ENCODE assay signal across 17 cellular contexts in the genomic region with DNA sequence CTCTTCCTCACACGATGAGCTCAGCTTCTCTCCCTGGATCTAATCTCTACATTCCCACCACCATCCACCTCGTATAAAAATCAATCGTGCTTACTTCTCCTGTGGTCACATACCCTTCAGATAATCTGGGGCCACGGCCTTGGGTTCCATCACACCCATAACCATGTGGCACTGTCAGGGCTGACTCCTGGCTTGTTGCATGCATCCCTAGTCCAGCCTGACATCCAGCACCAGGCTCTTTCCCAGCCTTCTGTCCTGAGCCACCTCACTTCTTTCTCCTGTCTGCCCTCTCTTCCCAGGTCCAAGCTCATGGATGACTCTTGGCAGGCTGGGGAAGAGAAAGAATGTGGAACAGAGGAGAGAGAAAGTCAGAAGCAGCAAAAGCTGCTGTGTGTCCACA.
A peak's percentile ranks its signal among the peaks of the same experiment; 100 is the strongest.
DNase-seq lines count a peak whose midpoint lies in the region; ATAC-seq and TF ChIP-seq lines count a peak whose summit lies in the region.
"Had no signal": no experiment of that assay in that cellular context is flagged by ENCODE, and none has a peak within 500 bp of the region (broad histone marks: within the 10 kb centered on the region; RNA-seq: fewer than 3 reads in every experiment).

No MANE protein-coding gene starts in this region.

- H3K27ac ChIP-seq in coronary artery: peak overlapping the region; percentile 85 to 92
- H3K27ac ChIP-seq in gastrocnemius medialis: peak overlapping the region; percentile 18 to 82 (median 62)
- H3K27ac ChIP-seq in adrenal gland: no peak overlapping the region

- H3K36me3 Mint-ChIP-seq in CD14-positive monocyte: no peaks in the 10 kb centered on the region

- peaks cover 48% of the 10 kb centered on the region for H3K4me1 Mint-ChIP-seq in CD14-positive monocyte

- peak overlapping the region in 4 of 7 donors; percentile 1 to 77 (median 54) for H3K27ac Mint-ChIP-seq in CD14-positive monocyte

- TF ChIP-seq CTCF in CD14-positive monocyte (IDR thresholded peaks at IDR 0.05) (no peak), coronary artery (IDR thresholded peaks at IDR 0.05) (no peak), gastrocnemius medialis (IDR thresholded peaks at IDR 0.05 in 4 of 5, conservative IDR thresholded peaks at IDR 0.05 in 1 of 5) (no peak), adrenal gland (IDR thresholded peaks at IDR 0.05) (no peak)

- peaks cover 38 to 42% of the 10 kb centered on the region in 2 donors for H3K4me1 ChIP-seq in gastrocnemius medialis
- no peaks in the 10 kb centered on the region for H3K4me1 ChIP-seq in adrenal gland (replicated peaks in 1 of 2)

- in situ Hi-C loops in gastrocnemius medialis (cut with MboI; ENCODE audit: low sequenced_read_pairs in 4 of 4): loop anchor here in 3 of 4 donors (5.0 to 10.0 kb wide), 5 partner anchors 188 to 378 kb away; no protein-coding TSS in a partner anchor

- TF ChIP-seq POLR2A in gastrocnemius medialis (IDR thresholded peaks at IDR 0.05) (no peak), adrenal gland (IDR thresholded peaks at IDR 0.05) (no peak)

- H3K27me3 Mint-ChIP-seq in CD14-positive monocyte (ENCODE audit: low read depth in 3 of 3): peaks cover 0 to 3% (median 0%) of the 10 kb centered on the region in 3 donors

- no peaks in the 10 kb centered on the region for H3K9me3 ChIP-seq in gastrocnemius medialis
- H3K9me3 ChIP-seq in adrenal gland (replicated peaks in 1 of 3): no peaks in the 10 kb centered on the region
- H3K9me3 ChIP-seq: left lung had no signal

- ATAC-seq in gastrocnemius medialis: no peak
- ATAC-seq in HG03432 (IDR thresholded peaks at IDR 0.05; ENCODE audit: unreplicated experiment): no peak
- no peak for ATAC-seq in GM19035 (IDR thresholded peaks at IDR 0.05; ENCODE audit: unreplicated experiment)
- ATAC-seq: left lung had no signal

- WGBS in adrenal gland, 4 donors: 91 to 97% (median 96%) methylated on average over 4 of the region's 4 CpGs

- H3K36me3 ChIP-seq in gastrocnemius medialis (no peaks in the 10 kb centered on the region), adrenal gland (replicated peaks in 1 of 2) (no peaks in the 10 kb centered on the region)
- H3K36me3 ChIP-seq: left lung had no signal

- no peaks in the 10 kb centered on the region for H3K27me3 ChIP-seq in gastrocnemius medialis
- no peaks in the 10 kb centered on the region for H3K27me3 ChIP-seq in adrenal gland
- H3K27me3 ChIP-seq: left lung had no signal

- H3K9me3 Mint-ChIP-seq in CD14-positive monocyte: peaks cover 0 to 2% (median 0%) of the 10 kb centered on the region in 7 donors

- no peak overlapping the region for H3K4me3 Mint-ChIP-seq in CD14-positive monocyte

- no peak for DNase-seq in CD14-positive monocyte (ENCODE audit: low spot score)
- peak; percentile 19 for DNase-seq in OCI-M1 (lab: John Stamatoyannopoulos, UW)
- DNase-seq in coronary artery (ENCODE audit: low spot score): no peak
- no peak for DNase-seq in gastrocnemius medialis
- DNase-seq in adrenal gland: no peak
- DNase-seq: activated gamma-delta T cell; AML-193; effector memory CD4-positive, alpha-beta T cell; GF-D8; KG1; left lung; NCI-H1105; NCI-H2227 treated with DMSO at 0.1 percent for 48 hours; posterior cingulate gyrus; T-helper 1 cell had no signal

- H3K4me3 ChIP-seq in coronary artery (no peak overlapping the region), gastrocnemius medialis (no peak overlapping the region), adrenal gland (no peak overlapping the region)
- H3K4me3 ChIP-seq: left lung had no signal

- intact Hi-C loops in CD14-positive monocyte (cut with micrococcal nuclease): loop anchor here in 1 of 2 donors (10.0 kb wide), 1 partner anchor 198 kb away; the partner anchor contains the start of gene BACH2
- intact Hi-C loops in gastrocnemius medialis (cut with DNase I; ENCODE audit: low total_unique reads): loop anchor here (5.0 to 10.0 kb wide), 5 partner anchors 85 to 380 kb away; no protein-coding TSS in a partner anchor
- intact Hi-C loops in adrenal gland (cut with DNase I): no loop called here

Comparison
In these comparisons a context has a peak if more than half of its experiments do, and no peak if none do; other contexts are left out.
1. H3K27ac ChIP-seq: peak in coronary artery (2 of 2) and gastrocnemius medialis (4 of 4); none in adrenal gland (0 of 5).